In the genomic region with DNA sequence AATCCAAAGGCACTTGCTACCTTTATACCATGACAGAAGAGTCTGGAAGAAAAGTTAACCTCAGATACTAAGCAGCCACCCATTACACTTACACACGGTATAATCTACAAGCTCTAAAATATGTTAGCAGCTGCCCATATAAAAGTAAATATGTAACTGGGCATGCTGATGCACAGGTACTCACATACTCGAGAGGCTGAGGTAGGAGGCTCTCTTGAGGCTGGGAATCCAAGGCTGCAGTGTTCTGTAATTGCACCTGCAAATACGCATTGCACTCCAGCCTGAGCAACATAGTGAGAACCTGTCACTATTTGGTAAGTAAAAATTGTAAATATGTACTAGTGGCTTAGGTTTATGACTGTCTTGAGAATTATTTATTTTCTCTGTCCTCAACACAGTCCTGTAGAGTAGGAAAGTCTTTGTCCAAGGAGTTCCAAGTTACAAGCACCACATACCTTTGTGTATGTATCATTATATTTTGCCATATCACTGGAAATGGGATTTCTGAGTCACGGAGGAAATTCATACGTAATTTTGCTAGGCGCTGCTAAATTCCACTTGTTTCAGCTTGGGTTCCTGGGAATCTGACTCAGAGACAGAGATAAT, we compare ENCODE assay signal across 10 cellular contexts. TPM values are rescaled to one million over a fixed set of nuclear protein-coding genes. Genes with fewer than 3 reads are reported as not detected.
A peak's percentile ranks its signal among the peaks of the same experiment; 100 is the strongest.
DNase-seq lines count a peak whose midpoint lies in the region; ATAC-seq, FAIRE-seq and TF ChIP-seq lines count a peak whose summit lies in the region.
"Not testable (repeated sequence)": the region's sequence is repeated elsewhere in the genome, so short reads cannot be mapped to it uniquely, and the experiment has no call there.
"Had no signal": no experiment of that assay in that cellular context is flagged by ENCODE, and none has a peak within 500 bp of the region (broad histone marks: within the 10 kb centered on the region; RNA-seq: fewer than 3 reads in every experiment).

No MANE protein-coding gene starts in this region.

- not testable (repeated sequence) for H3F3A ChIP-seq in PC-3 (ENCODE audit: low read length, unreplicated experiment)

- not testable (repeated sequence) for H3K27me3 Mint-ChIP-seq in activated T-helper 17 cell treated with anti-CD3 and anti-CD28 coated beads, Interleukin-2, amount 50 U/mL, for 72 hours

- H4K20me1 ChIP-seq in HCT116 (ENCODE audit: insufficient read depth); PC-3 (ENCODE audit: low read length): not testable (repeated sequence)

- TF ChIP-seq RAD21 in HCT116 (IDR thresholded peaks at IDR 0.05; ENCODE audit: low read depth): not testable (repeated sequence)

- H3K4me3 ChIP-seq in HCT116 (replicated peaks in 1 of 2; ENCODE audit: low read depth in 1 of 2, low read length in 2 of 2); PC-3 (ENCODE audit: low read length); lower lobe of right lung; upper lobe of right lung: not testable (repeated sequence)

- not testable (repeated sequence) for H3K4me1 ChIP-seq in HCT116 (ENCODE audit: control insufficient read depth in 1 of 2, insufficient read depth in 2 of 2, low read length in 2 of 2); PC-3 (ENCODE audit: insufficient read depth, low read length); lower lobe of right lung; upper lobe of right lung

- not testable (repeated sequence) for DNase-seq in HCT116 (ENCODE audit: low read depth, low spot score); PC-3; RCC 7860 (ENCODE audit: low spot score); lower lobe of right lung; omental fat pad (ENCODE audit: low spot score); upper lobe of right lung

- RAD21 ChIA-PET in HCT116 (lab: Charles Lee; ENCODE audit: low non-redundant PET in 1 of 2, low total read pairs in 2 of 2, uncharacterized antibody in 2 of 2, unreplicated experiment in 2 of 2): not testable (repeated sequence)

- not testable (repeated sequence) for H3K36me3 Mint-ChIP-seq in activated T-helper 17 cell treated with anti-CD3 and anti-CD28 coated beads, Interleukin-2, amount 50 U/mL, for 72 hours (ENCODE audit: low read depth)

- H3K4me3 Mint-ChIP-seq in activated T-helper 17 cell treated with anti-CD3 and anti-CD28 coated beads, Interleukin-2, amount 50 U/mL, for 72 hours: not testable (repeated sequence)

- not testable (repeated sequence) for H3K36me3 ChIP-seq in HCT116 (ENCODE audit: control insufficient read depth in 1 of 2, insufficient read depth in 2 of 2, low read length in 2 of 2); PC-3 (ENCODE audit: low read depth, low read length); lower lobe of right lung; upper lobe of right lung

- H2AFZ ChIP-seq in HCT116 (ENCODE audit: low read depth, low read length, poor library complexity, severe bottlenecking); PC-3 (ENCODE audit: low read length): not testable (repeated sequence)

- FAIRE-seq in RCC 7860 (lab: Jason Lieb, UNC): peak; percentile 87

- not testable (repeated sequence) for TF ChIP-seq POLR2A in HCT116 (IDR thresholded peaks at IDR 0.05; ENCODE audit: borderline replicate concordance, extremely low read depth, insufficient read depth, insufficient read length)

- ATAC-seq in HCT116 (peak; percentile 55), PC-3 (peak; percentile 96), esophagus mucosa (peak; percentile 47), lower lobe of right lung (peak; percentile 75 to 87), omental fat pad (ENCODE audit: low FRiP score) (peak; percentile 88), upper lobe of right lung (peak; percentile 72)
- peak; percentile 17 for ATAC-seq in activated T-helper 17 cell treated with anti-CD3 and anti-CD28 coated beads, Interleukin-2, amount 50 U/mL, for 72 hours (replicated peaks)

- H3K4me2 ChIP-seq in HCT116 (ENCODE audit: low read length); PC-3 (ENCODE audit: low read length): not testable (repeated sequence)

- intact Hi-C loops in HCT116 (cut with micrococcal nuclease); PC-3 (cut with micrococcal nuclease); lower lobe of right lung (cut with DNase I); upper lobe of right lung (cut with DNase I): not testable (repeated sequence)

- H3K27ac Mint-ChIP-seq in activated T-helper 17 cell treated with anti-CD3 and anti-CD28 coated beads, Interleukin-2, amount 50 U/mL, for 72 hours: not testable (repeated sequence)

- BruUV-seq in HCT116 (replicated peaks; lab: Mats Ljungman, UMichigan): not testable (repeated sequence)
- BruUV-seq in PC-3 (replicated peaks; lab: Mats Ljungman, UMichigan): TSS peak; percentile 84

- H3K9ac ChIP-seq in HCT116 (ENCODE audit: low read length); PC-3 (ENCODE audit: low read length): not testable (repeated sequence)

- H3K27ac ChIP-seq in HCT116 (ENCODE audit: low read depth, low read length); PC-3 (ENCODE audit: low read length); lower lobe of right lung; upper lobe of right lung: not testable (repeated sequence)

- POLR2A ChIA-PET in HCT116 (lab: Charles Lee); PC-3 (lab: Charles Lee; ENCODE audit: unreplicated experiment): not testable (repeated sequence)

- not testable (repeated sequence) for H3K27me3 ChIP-seq in HCT116 (ENCODE audit: insufficient read depth, low read length); PC-3 (ENCODE audit: low read length); lower lobe of right lung (ENCODE audit: low read depth); upper lobe of right lung

- not testable (repeated sequence) for H3K9me3 Mint-ChIP-seq in activated T-helper 17 cell treated with anti-CD3 and anti-CD28 coated beads, Interleukin-2, amount 50 U/mL, for 72 hours

- H3K9me2 ChIP-seq in HCT116 (ENCODE audit: insufficient read depth); PC-3 (replicated peaks; ENCODE audit: low read length): not testable (repeated sequence)

- not testable (repeated sequence) for H3K79me2 ChIP-seq in HCT116 (ENCODE audit: insufficient read depth, low read length); PC-3 (ENCODE audit: low read length)

- H3K9me3 ChIP-seq in HCT116 (ENCODE audit: control insufficient read depth in 1 of 2, insufficient read depth in 1 of 2, low read depth in 1 of 2, low read length in 2 of 2); PC-3 (ENCODE audit: low read length); lower lobe of right lung; upper lobe of right lung: not testable (repeated sequence)

- CTCF ChIA-PET in HCT116 (lab: Charles Lee); PC-3 (lab: Charles Lee): not testable (repeated sequence)

- not testable (repeated sequence) for TF ChIP-seq CTCF in HCT116 (IDR thresholded peaks at IDR 0.05 in 2 of 3, conservative IDR thresholded peaks at IDR 0.05 in 1 of 3; ENCODE audit: borderline replicate concordance in 1 of 3, insufficient read depth in 1 of 3, low read depth in 2 of 3, low read length in 2 of 3); PC-3 (conservative IDR thresholded peaks at IDR 0.05; ENCODE audit: low read depth, low read length); lower lobe of right lung (IDR thresholded peaks at IDR 0.05); omental fat pad (IDR thresholded peaks at IDR 0.05); upper lobe of right lung (IDR thresholded peaks at IDR 0.05)

- H3K4me1 Mint-ChIP-seq in activated T-helper 17 cell treated with anti-CD3 and anti-CD28 coated beads, Interleukin-2, amount 50 U/mL, for 72 hours: not testable (repeated sequence)

RNA-seq across cellular contexts. Expression of gene TCAF2, which starts 12.3 kb away (rescaled TPM):
- total RNA-seq in HCT116 (2021; ENCODE audit: unreplicated experiment): 1.3 TPM
- polyA plus RNA-seq in HCT116 (2012): 1.3 and 1.6 TPM in 2 replicates
- total RNA-seq in PC-3 (2014; rRNA removed): 7.9 and 9.7 TPM in 2 replicates
- total RNA-seq in activated T-helper 17 cell treated with anti-CD3 and anti-CD28 coated beads, Interleukin-2, amount 50 U/mL, for 72 hours: 100 to 1,000 TPM in 1 of 2 donors, 10 to 100 TPM in 1; 73.1 to 106 TPM
- 9.8 TPM for total RNA-seq in esophagus mucosa
- total RNA-seq in lower lobe of right lung: 6.2 TPM
- total RNA-seq in omental fat pad: 1 to 10 TPM; 1.4 to 8.2 (median 4.8) TPM
- total RNA-seq in upper lobe of right lung: 4.4 TPM
- total RNA-seq: G401 had no signal
- polyA plus RNA-seq: GM23338 had no signal

Comparison
In these comparisons a context has a peak if more than half of its experiments do, and no peak if none do; other contexts are left out.
1. ATAC-seq: peak in every context shown above with its lines; median percentile 96 in PC-3; 88 in omental fat pad; 81 in lower lobe of right lung; 72 in upper lobe of right lung; 55 in HCT116; 47 in esophagus mucosa; 17 in activated T-helper 17 cell treated with anti-CD3 and anti-CD28 coated beads, Interleukin-2, amount 50 U/mL, for 72 hours.